In genomic region chr4:53775381-53775780, GRCh38 we compare ENCODE assay signal across 22 cellular contexts.
A peak's percentile ranks its signal among the peaks of the same experiment; 100 is the strongest.
DNase-seq lines count a peak whose midpoint lies in the region; ATAC-seq, FAIRE-seq and TF ChIP-seq lines count a peak whose summit lies in the region.
"Had no signal": no experiment of that assay in that cellular context is flagged by ENCODE, and none has a peak within 500 bp of the region (broad histone marks: within the 10 kb centered on the region; RNA-seq: fewer than 3 reads in every experiment).

No MANE protein-coding gene starts in this region.

- DNase-seq in amniotic epithelial cell (ENCODE audit: low read depth) (peak; percentile 86), bronchial epithelial cell (ENCODE audit: low read depth) (no peak), iris pigment epithelial cell (ENCODE audit: low read depth) (peak; percentile 34), anterior cingulate cortex (lab: John Stamatoyannopoulos, UW) (no peak), NCI-H2196 (lab: John Stamatoyannopoulos, UW; ENCODE audit: unreplicated experiment) (no peak)
- DNase-seq: ACHN; BE2C; C1 segment of cervical spinal cord; CD4-positive, CD25-positive, alpha-beta regulatory T cell; CD8-positive, alpha-beta memory T cell; COR-L47; DMS 273 treated with DMSO at 0.1 percent for 48 hours; DMS53; DND-41; EL; H9 had no signal

- no peaks in the 10 kb centered on the region for H3K36me3 ChIP-seq in bronchial epithelial cell (ENCODE audit: control insufficient read depth, insufficient read depth, low read length)
- H3K36me3 ChIP-seq: BE2C had no signal

- no peaks in the 10 kb centered on the region for H3K27me3 ChIP-seq in bronchial epithelial cell (ENCODE audit: control insufficient read depth, insufficient read depth, low read length)
- H3K27me3 ChIP-seq: BE2C had no signal

- no peak overlapping the region for H3K4me3 ChIP-seq in bronchial epithelial cell (ENCODE audit: low read depth, low read length)
- H3K4me3 ChIP-seq: GM12878 had no signal

- TF ChIP-seq CTCF in bronchial epithelial cell (IDR thresholded peaks at IDR 0.05; ENCODE audit: insufficient read depth, low read length, severe bottlenecking) = no peak

- ATAC-seq in HG03565 (IDR thresholded peaks at IDR 0.05; ENCODE audit: unreplicated experiment) = no peak
- ATAC-seq in HG02642 (IDR thresholded peaks at IDR 0.05; ENCODE audit: poor library complexity, unreplicated experiment) = no peak
- ATAC-seq: GM12878 had no signal

- FAIRE-seq in bronchial epithelial cell (lab: Jason Lieb, UNC) = peak; percentile 36
- FAIRE-seq: A204.1, GM12878, GM19239, H1 had no signal

Comparison
In these comparisons a context has a peak if more than half of its experiments do, and no peak if none do; other contexts are left out.
1. DNase-seq: peak in amniotic epithelial cell (single experiment) and iris pigment epithelial cell (single experiment); none in bronchial epithelial cell (single experiment), anterior cingulate cortex (0 of 58) and NCI-H2196 (single experiment).